Comparison of ENCODE assay signal across 8 cellular contexts in genomic region chr6:27795697-27796494, GRCh38.
DNase-seq lines count a peak whose midpoint lies in the region; FAIRE-seq and TF ChIP-seq lines count a peak whose summit lies in the region.

No MANE protein-coding gene starts in this region.

- H3K9ac ChIP-seq in iPS-15b (ENCODE audit: low read depth, low read length): no peak overlapping the region

- DNase-seq in H7 (peak; percentile 45), NAMALWA (ENCODE audit: low spot score) (peak; percentile 97), SJCRH30 (peak; percentile 58 to 90), astrocyte of the cerebellum (ENCODE audit: low read depth) (peak; percentile 88), smooth muscle cell of the brain vasculature (ENCODE audit: low read depth, low spot score) (peak; percentile 90), GM19240 (ENCODE audit: insufficient read length, low spot score) (no peak)

- H3K27ac ChIP-seq in SJCRH30: no peak overlapping the region

- H3K9me3 ChIP-seq in SJCRH30 (replicated peaks) (no peaks in the 10 kb centered on the region), iPS-15b (ENCODE audit: control insufficient read depth, insufficient read depth, low read length) (no peaks in the 10 kb centered on the region)

- peak; percentile 73 for TF ChIP-seq CTCF in astrocyte of the cerebellum (IDR thresholded peaks at IDR 0.05; ENCODE audit: low read depth, low read length, missing control alignments)

- no peaks in the 10 kb centered on the region for H3K27me3 ChIP-seq in H7 (ENCODE audit: control insufficient read depth, insufficient read depth, low read length)
- no peaks in the 10 kb centered on the region for H3K27me3 ChIP-seq in SJCRH30
- H3K27me3 ChIP-seq in iPS-15b (ENCODE audit: control insufficient read depth, insufficient read depth, low read length): no peaks in the 10 kb centered on the region

- in situ Hi-C loops in astrocyte of the cerebellum (cut with HindIII; ENCODE audit: low sequenced_read_pairs): no loop called here

- H3K36me3 ChIP-seq in H7 (replicated peaks; ENCODE audit: control insufficient read depth, insufficient read depth, low read length): no peaks in the 10 kb centered on the region
- no peaks in the 10 kb centered on the region for H3K36me3 ChIP-seq in SJCRH30
- no peaks in the 10 kb centered on the region for H3K36me3 ChIP-seq in iPS-15b (ENCODE audit: control insufficient read depth, insufficient read depth, low read length)

- FAIRE-seq in G401.6 (lab: Jason Lieb, UNC): peak; percentile 94

- H3K4me1 ChIP-seq in SJCRH30 (no peaks in the 10 kb centered on the region), iPS-15b (ENCODE audit: control insufficient read depth, insufficient read depth, low read length) (no peaks in the 10 kb centered on the region)

- H3K4me3 ChIP-seq in H7 (ENCODE audit: insufficient read depth, low read depth, low read length): no peak overlapping the region; the same call in 1 of the 2 replicates
- H3K4me3 ChIP-seq in SJCRH30: no peak overlapping the region
- no peak overlapping the region for H3K4me3 ChIP-seq in astrocyte of the cerebellum (ENCODE audit: low read depth, low read length)
- H3K4me3 ChIP-seq in iPS-15b (ENCODE audit: low read depth, low read length): peak overlapping the region; percentile 33
